10 cellular contexts compared by ENCODE assay signal in the genomic region with DNA sequence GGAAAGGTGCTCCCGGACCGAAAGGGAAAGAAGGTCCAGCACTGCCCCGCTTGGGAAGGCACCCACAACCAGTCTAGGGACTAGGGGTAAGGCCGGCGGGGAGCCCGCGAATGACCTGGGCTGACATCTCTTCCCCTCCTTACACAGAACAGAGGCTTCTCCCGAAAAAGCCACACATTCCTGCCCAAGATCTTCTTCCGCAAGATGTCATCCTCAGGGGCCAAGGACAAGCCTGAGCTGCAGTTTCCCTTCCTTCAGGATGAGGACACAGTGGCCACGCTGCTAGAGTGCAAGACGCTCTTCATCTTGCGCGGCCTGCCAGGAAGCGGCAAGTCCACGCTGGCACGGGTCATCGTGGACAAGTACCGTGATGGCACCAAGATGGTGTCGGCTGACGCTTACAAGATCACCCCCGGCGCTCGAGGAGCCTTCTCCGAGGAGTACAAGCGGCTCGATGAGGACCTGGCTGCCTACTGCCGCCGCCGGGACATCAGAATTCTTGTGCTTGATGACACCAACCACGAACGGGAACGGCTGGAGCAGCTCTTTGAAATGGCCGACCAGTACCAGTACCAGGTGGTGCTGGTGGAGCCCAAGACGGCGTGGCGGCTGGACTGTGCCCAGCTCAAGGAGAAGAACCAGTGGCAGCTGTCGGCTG. TPM values are rescaled to one million over a fixed set of nuclear protein-coding genes. Genes with fewer than 3 reads are reported as not detected.
A peak's percentile ranks its signal among the peaks of the same experiment; 100 is the strongest.
DNase-seq lines count a peak whose midpoint lies in the region; ATAC-seq and TF ChIP-seq lines count a peak whose summit lies in the region.
"Had no signal": no experiment of that assay in that cellular context is flagged by ENCODE, and none has a peak within 500 bp of the region (broad histone marks: within the 10 kb centered on the region; RNA-seq: fewer than 3 reads in every experiment).

No MANE protein-coding gene starts in this region.

- H3K27me3 ChIP-seq in DND-41 (ENCODE audit: insufficient read depth, low read length, poor library complexity) (no peaks in the 10 kb centered on the region), esophagus squamous epithelium (no peaks in the 10 kb centered on the region), prostate gland (replicated peaks; ENCODE audit: insufficient read depth) (no peaks in the 10 kb centered on the region)
- H3K27me3 ChIP-seq: adrenal gland had no signal

- peak overlapping the region in 1 of 2 experiments; percentile 76; a peak in 3 of 4 replicates for H3K4me3 ChIP-seq in DND-41 (ENCODE audit: low read depth in 1 of 2, low read length in 2 of 2)
- peak overlapping the region; percentile 77 to 96 (median 91) for H3K4me3 ChIP-seq in esophagus squamous epithelium
- peak overlapping the region; percentile 72 to 92 for H3K4me3 ChIP-seq in prostate gland

- POLR2A ChIA-PET in RWPE1 (lab: Yijun Ruan, JAX; ENCODE audit: low non-redundant PET) = interaction anchor here (0.5 to 2.4 kb wide), 2 partner anchors 50 to 173 kb away, joined by 4 to 11 read pairs; a partner anchor contains a TSS

- H3K9ac ChIP-seq in DND-41 (ENCODE audit: low read depth, low read length) = peak overlapping the region; percentile 92

- H3K9me3 ChIP-seq in DND-41 (ENCODE audit: insufficient read depth, low read length, severe bottlenecking) (no peaks in the 10 kb centered on the region), esophagus squamous epithelium (no peaks in the 10 kb centered on the region), prostate gland (no peaks in the 10 kb centered on the region)
- H3K9me3 ChIP-seq: adrenal gland had no signal

- DNase-seq in DND-41 = no peak
- no peak for DNase-seq in RWPE1 (ENCODE audit: low spot score)
- no peak for DNase-seq in esophagus squamous epithelium (lab: John Stamatoyannopoulos, UW)
- no peak for DNase-seq in prostate gland (ENCODE audit: low spot score)
- no peak for DNase-seq in COLO668 (lab: John Stamatoyannopoulos, UW; ENCODE audit: unreplicated experiment)
- DNase-seq in globus pallidus (ENCODE audit: low spot score) = no peak
- no peak for DNase-seq in AG20443 (ENCODE audit: low spot score)
- no peak for DNase-seq in NCI-H146 (lab: John Stamatoyannopoulos, UW)
- DNase-seq: NCI-H1092 had no signal

- CTCF ChIA-PET in RWPE1 (lab: Yijun Ruan, JAX) = interaction anchor here (0.6 kb wide), 1 partner anchor 16 kb away, joined by 3 read pairs; no protein-coding TSS in a partner anchor

- H3K36me3 ChIP-seq in DND-41 (ENCODE audit: insufficient read depth, low read length) (peaks cover 45% of the 10 kb centered on the region), esophagus squamous epithelium (peaks cover 0 to 53% (median 23%) of the 10 kb centered on the region in 3 donors), prostate gland (no peaks in the 10 kb centered on the region)

- no peak overlapping the region for H2AFZ ChIP-seq in DND-41 (ENCODE audit: low read depth, low read length)

- ATAC-seq in DND-41 (ENCODE audit: insufficient read depth, low read depth) = no peak

- TF ChIP-seq CTCF in DND-41 (IDR thresholded peaks at IDR 0.05; ENCODE audit: borderline replicate concordance, extremely low read depth, low read length, poor library complexity, severe bottlenecking) (no peak), RWPE1 (conservative IDR thresholded peaks at IDR 0.05; ENCODE audit: low read depth) (no peak), esophagus squamous epithelium (IDR thresholded peaks at IDR 0.05) (no peak), prostate gland (IDR thresholded peaks at IDR 0.05) (no peak)

- intact Hi-C loops in esophagus squamous epithelium (cut with DNase I) = loop anchor here (5.0 kb wide), 1 partner anchor 44 kb away; no protein-coding TSS in a partner anchor
- intact Hi-C loops in prostate gland (cut with DNase I) = loop anchor here (5.0 kb wide), 1 partner anchor 49 kb away; a partner anchor contains a TSS

- H3K4me2 ChIP-seq in DND-41 (ENCODE audit: insufficient read depth, low read length) = peak overlapping the region; percentile 95

- WGBS in esophagus squamous epithelium, 2 donors = 74% methylated on average over 13 of the region's 37 CpGs; no CpG with 5 or more reads in 1 of the 2 donors
- 85% methylated on average over 37 of the region's 37 CpGs for WGBS in prostate gland

- no peak for TF ChIP-seq POLR2A in esophagus squamous epithelium (IDR thresholded peaks at IDR 0.05)
- no peak for TF ChIP-seq POLR2A in prostate gland (IDR thresholded peaks at IDR 0.05)

- H3K79me2 ChIP-seq in DND-41 (ENCODE audit: insufficient read depth, low read length) = peaks cover 60% of the 10 kb centered on the region

- peaks cover 58% of the 10 kb centered on the region for H3K4me1 ChIP-seq in DND-41 (ENCODE audit: insufficient read depth, low read length)
- H3K4me1 ChIP-seq in esophagus squamous epithelium = peaks cover 34 to 80% (median 48%) of the 10 kb centered on the region in 3 donors
- H3K4me1 ChIP-seq in prostate gland (replicated peaks) = peaks cover 30% of the 10 kb centered on the region

- H3K27ac ChIP-seq in DND-41 (ENCODE audit: low read length) (peak overlapping the region; percentile 82), RWPE1 (peak overlapping the region; percentile 89), esophagus squamous epithelium (peak overlapping the region; percentile 90 to 97 (median 94)), prostate gland (peak overlapping the region; percentile 84 to 91)

- H4K20me1 ChIP-seq in DND-41 (ENCODE audit: insufficient read depth, low read length) = peaks cover 41% of the 10 kb centered on the region

RNA-seq across cellular contexts. Expression of a gene that starts 1.5 kb away (rescaled TPM):
- total RNA-seq in esophagus squamous epithelium (10 to 100 TPM; 45.3 to 66.0 (median 53.0) TPM), prostate gland (100 to 1,000 TPM in 1 of 2 donors, 10 to 100 TPM in 1; 85.8 to 117 TPM)

RNA-seq across cellular contexts. Expression of a gene that starts 37.6 kb away (rescaled TPM):
- under 1 TPM in 1 of 4 donors, not detected in 3; 0.38 TPM for total RNA-seq in esophagus squamous epithelium
- 1 to 10 TPM in 1 of 2 donors, under 1 TPM in 1; 0.55 to 4.3 TPM for total RNA-seq in prostate gland

RNA-seq across cellular contexts. Expression of a gene that starts 49.2 kb away (rescaled TPM):
- 10 to 100 TPM; 42.6 to 82.0 (median 67.2) TPM for total RNA-seq in esophagus squamous epithelium
- total RNA-seq in prostate gland = 10 to 100 TPM; 57.8 to 60.4 TPM

RNA-seq across cellular contexts. Expression of a gene that starts 49.3 kb away (rescaled TPM):
- total RNA-seq in esophagus squamous epithelium (100 to 1,000 TPM in 1 of 4 donors, 10 to 100 TPM in 3; 51.5 to 121 (median 62.7) TPM), prostate gland (100 to 1,000 TPM; 114 to 203 TPM)

RNA-seq across cellular contexts. Expression of a gene that starts 51.8 kb away (rescaled TPM):
- total RNA-seq in esophagus squamous epithelium (10 to 100 TPM; 34.0 to 48.6 (median 35.7) TPM), prostate gland (10 to 100 TPM; 38.8 to 98.8 TPM)
